9 cellular contexts compared by ENCODE assay signal in the genomic region with DNA sequence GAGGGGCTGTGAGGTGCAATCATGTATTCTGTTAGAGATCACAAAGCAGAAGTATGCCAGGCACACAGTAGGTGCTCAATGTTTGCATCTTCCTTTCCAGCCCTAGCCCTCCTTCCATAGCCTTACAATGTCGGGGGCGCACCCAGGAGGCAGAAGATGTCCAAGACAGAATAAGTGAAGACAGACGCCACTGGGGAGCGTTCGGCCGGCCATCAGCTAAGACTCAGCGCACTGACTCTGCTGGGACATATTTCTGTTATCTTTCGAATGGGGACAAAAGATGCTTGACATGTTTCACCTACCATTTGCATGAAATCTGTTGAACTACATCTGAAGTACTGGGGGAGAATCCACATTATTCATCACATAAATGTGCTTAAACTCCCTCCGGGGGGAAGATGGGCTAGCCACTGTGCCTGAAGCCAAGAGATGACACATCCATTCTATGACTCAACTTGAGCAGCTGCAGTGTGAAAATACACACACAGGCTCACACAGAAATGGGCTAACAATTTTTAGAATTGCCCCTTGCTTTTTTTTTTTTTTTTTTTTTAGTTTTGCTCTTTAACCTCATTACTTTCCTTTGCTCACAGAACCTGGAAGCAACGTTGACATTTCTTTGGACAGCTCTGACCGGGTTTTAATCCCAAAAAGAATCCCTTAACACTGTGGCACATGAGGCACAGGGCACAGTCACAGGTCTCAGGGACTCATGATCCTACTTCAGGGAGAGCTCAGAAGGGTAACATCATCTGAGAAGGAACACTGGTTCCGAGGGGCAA. TPM values are rescaled to one million over a fixed set of nuclear protein-coding genes. Genes with fewer than 3 reads are reported as not detected.
DNase-seq lines count a peak whose midpoint lies in the region; ATAC-seq, FAIRE-seq and TF ChIP-seq lines count a peak whose summit lies in the region.
"Had no signal": no experiment of that assay in that cellular context is flagged by ENCODE, and none has a peak within 500 bp of the region (broad histone marks: within the 10 kb centered on the region; RNA-seq: fewer than 3 reads in every experiment).

No MANE protein-coding gene starts in this region.

- CTCF ChIA-PET in CD4-positive, alpha-beta T cell (lab: Charles Lee) = no interaction called here

- H3K9ac ChIP-seq in kidney (ENCODE audit: low read length in 2 of 2) = no peak overlapping the region

- no peak overlapping the region for H3K27ac ChIP-seq in kidney (ENCODE audit: low read depth in 2 of 2, low read length in 2 of 2)
- H3K27ac ChIP-seq in CD4-positive, alpha-beta T cell (ENCODE audit: low read depth, low read length) = no peak overlapping the region

- H3K4me1 ChIP-seq in kidney (ENCODE audit: control insufficient read depth in 1 of 2, insufficient read depth in 1 of 2, low read depth in 1 of 2, low read length in 2 of 2) = no peaks in the 10 kb centered on the region

- H3K27me3 ChIP-seq in CD4-positive, alpha-beta T cell (ENCODE audit: control insufficient read depth, insufficient read depth, low read length) = no peaks in the 10 kb centered on the region

- H3K27me3 Mint-ChIP-seq in brain = peaks cover 8% of the 10 kb centered on the region
- peaks cover 20% of the 10 kb centered on the region for H3K27me3 Mint-ChIP-seq in CD4-positive, alpha-beta T cell

- DNase-seq in EH (ENCODE audit: low read depth) (peak; percentile 85), HT1080 (ENCODE audit: low read depth) (peak; percentile 87), middle frontal gyrus (ENCODE audit: extremely low spot score, low spot score) (peak; percentile 53), kidney (no peak)
- no peak for DNase-seq in CD4-positive, alpha-beta T cell

- POLR2A ChIA-PET in CD4-positive, alpha-beta T cell (lab: Charles Lee) = no interaction called here

- peaks cover 22% of the 10 kb centered on the region for H3K4me1 Mint-ChIP-seq in brain
- H3K4me1 Mint-ChIP-seq in CD4-positive, alpha-beta T cell (ENCODE audit: low read depth) = peaks cover 7% of the 10 kb centered on the region

- no peaks in the 10 kb centered on the region for H3K9me3 ChIP-seq in kidney (ENCODE audit: control insufficient read depth in 1 of 2, low read length in 2 of 2)
- H3K9me3 ChIP-seq in CD4-positive, alpha-beta T cell (ENCODE audit: control insufficient read depth, low read length) = no peaks in the 10 kb centered on the region

- intact Hi-C loops in kidney (cut with DNase I) = no loop called here
- intact Hi-C loops in CD4-positive, alpha-beta T cell (cut with DNase I, micrococcal nuclease) = no loop called here

- H3K27ac Mint-ChIP-seq in brain = peak overlapping the region in 3 of 5 experiments; percentile 4 to 80 (median 51)
- H3K27ac Mint-ChIP-seq in CD4-positive, alpha-beta T cell = no peak overlapping the region

- H3K9me3 Mint-ChIP-seq in brain = no peaks in the 10 kb centered on the region
- H3K9me3 Mint-ChIP-seq in CD4-positive, alpha-beta T cell = no peaks in the 10 kb centered on the region

- H3K36me3 Mint-ChIP-seq in brain = peaks cover 43% of the 10 kb centered on the region
- H3K36me3 Mint-ChIP-seq in CD4-positive, alpha-beta T cell (ENCODE audit: low read depth) = no peaks in the 10 kb centered on the region

- no peak overlapping the region for H3K4me3 ChIP-seq in kidney (ENCODE audit: low read length in 2 of 2)

- ATAC-seq in GM18519 (IDR thresholded peaks at IDR 0.05; ENCODE audit: low FRiP score, unreplicated experiment) (no peak), GM21360 (IDR thresholded peaks at IDR 0.05; ENCODE audit: unreplicated experiment) (no peak)
- no peak for ATAC-seq in CD4-positive, alpha-beta T cell (ENCODE audit: poor library complexity)
- ATAC-seq: naive thymus-derived CD4-positive, alpha-beta T cell had no signal

- peak overlapping the region in 1 of 5 experiments; percentile 33 for H3K4me3 Mint-ChIP-seq in brain
- H3K4me3 Mint-ChIP-seq in CD4-positive, alpha-beta T cell = no peak overlapping the region
- H3K4me3 Mint-ChIP-seq: naive thymus-derived CD4-positive, alpha-beta T cell had no signal

- FAIRE-seq in kidney (lab: Jason Lieb, UNC) = no peak

- H3K36me3 ChIP-seq in kidney (ENCODE audit: control insufficient read depth in 1 of 2, insufficient read depth in 2 of 2, low read length in 2 of 2) = no peaks in the 10 kb centered on the region

- TF ChIP-seq CTCF in brain (conservative IDR thresholded peaks at IDR 0.05) (no peak), kidney (IDR thresholded peaks at IDR 0.05; ENCODE audit: borderline replicate concordance, extremely low read depth, insufficient read depth) (no peak)
- no peak for TF ChIP-seq CTCF in CD4-positive, alpha-beta T cell (IDR thresholded peaks at IDR 0.05)

RNA-seq across cellular contexts. Expression of a gene that starts 7.9 kb away (rescaled TPM):
- total RNA-seq in HT1080 (2014; rRNA removed; shearing (Covaris generic)) = 1.3 and 3.5 TPM in 2 replicates
- polyA plus RNA-seq in HT1080 (2015; cell fraction: cytosol; rRNA removed) = 6.1 and 7.2 TPM in 2 replicates
- polyA plus RNA-seq in HT1080 (2015; cell fraction: nucleus; rRNA removed) = 16.9 and 17.0 TPM in 2 replicates
- polyA plus RNA-seq in brain (ENCODE audit: insufficient read depth, low read depth, low replicate concordance) (47.1 TPM), kidney (ENCODE audit: insufficient read depth, low read depth, low replicate concordance) (4.6 TPM)
- 30.0 TPM for total RNA-seq in kidney
- 10 to 100 TPM; 39.6 to 39.8 TPM for total RNA-seq in CD4-positive, alpha-beta T cell

Comparison
In these comparisons a context has a peak if more than half of its experiments do, and no peak if none do; other contexts are left out.
1. DNase-seq: peak in EH (single experiment), HT1080 (single experiment) and middle frontal gyrus (single experiment); none in kidney (single experiment) and CD4-positive, alpha-beta T cell (0 of 10).